8 cellular contexts compared by ENCODE assay signal in genomic region chr20:43666376-43667328, GRCh38. TPM values are rescaled to one million over a fixed set of nuclear protein-coding genes. Genes with fewer than 3 reads are reported as not detected.
A peak's percentile ranks its signal among the peaks of the same experiment; 100 is the strongest.
DNase-seq lines count a peak whose midpoint lies in the region; ATAC-seq, FAIRE-seq and TF ChIP-seq lines count a peak whose summit lies in the region.

Gene MYBL2, plus strand, starts transcription at chr20:43667114. Its CDS starts 170 bp downstream, at chr20:43667284.

- peak within 1 kb of the TSS; percentile 85 to 90 for H3K4me3 Mint-ChIP-seq in activated T-cell treated with anti-CD3 and anti-CD28 coated beads, Interleukin-2, amount 50 U/mL, for 72 hours

- H3K27me3 ChIP-seq in Peyer's patch (peaks cover 0 to 9% of the 10 kb centered on the region in 2 donors), pancreas (no peaks in the 10 kb centered on the region)

- H3K4me1 ChIP-seq in Peyer's patch (peaks cover 6 to 30% (median 7%) of the 10 kb centered on the region in 4 donors), pancreas (peaks cover 0 to 9% (median 8%) of the 10 kb centered on the region in 3 donors)

- TF ChIP-seq POLR2A in Peyer's patch (IDR thresholded peaks at IDR 0.05), result no peak

- H3K9me3 ChIP-seq in Peyer's patch (no peaks in the 10 kb centered on the region), pancreas (no peaks in the 10 kb centered on the region)

- no peak for TF ChIP-seq CTCF in Peyer's patch (IDR thresholded peaks at IDR 0.05)
- no peak for TF ChIP-seq CTCF in fibroblast of the aortic adventitia (IDR thresholded peaks at IDR 0.05; ENCODE audit: insufficient read depth, low read length)
- TF ChIP-seq CTCF in pancreas (IDR thresholded peaks at IDR 0.05), result no peak

- WGBS in pancreas, 2 donors, result 9 to 12% methylated on average over 78 to 90 of the region's 90 CpGs

- peaks cover 19% of the 10 kb centered on the region for H3K27me3 Mint-ChIP-seq in activated T-cell treated with anti-CD3 and anti-CD28 coated beads, Interleukin-2, amount 50 U/mL, for 72 hours (ENCODE audit: low read depth)

- intact Hi-C loops in pancreas (cut with DNase I), result no loop called here

- DNase-seq in DMS114 treated with DMSO at 0.1 percent for 48 hours (lab: John Stamatoyannopoulos, UW; ENCODE audit: unreplicated experiment) (peak; percentile 25), HTR-8/SVneo (ENCODE audit: insufficient read length, low spot score) (peak; percentile 96), Peyer's patch (peak; percentile 69 to 85 (median 79)), fibroblast of the aortic adventitia (ENCODE audit: low read depth) (peak; percentile 30), pancreas (peak; percentile 35 to 89 (median 70)), occipital lobe (lab: John Stamatoyannopoulos, UW) (no peak)
- DNase-seq in activated T-cell treated with anti-CD3 and anti-CD28 coated beads, Interleukin-2, amount 50 U/mL, for 72 hours, result peak; percentile 81

- H3K27ac Mint-ChIP-seq in activated T-cell treated with anti-CD3 and anti-CD28 coated beads, Interleukin-2, amount 50 U/mL, for 72 hours, result no peak within 1 kb of the TSS

- peaks cover 20% of the 10 kb centered on the region for H3K4me1 Mint-ChIP-seq in activated T-cell treated with anti-CD3 and anti-CD28 coated beads, Interleukin-2, amount 50 U/mL, for 72 hours (ENCODE audit: low read depth)

- peaks cover 3% of the 10 kb centered on the region in 2 donors for H3K36me3 Mint-ChIP-seq in activated T-cell treated with anti-CD3 and anti-CD28 coated beads, Interleukin-2, amount 50 U/mL, for 72 hours (ENCODE audit: insufficient read depth in 2 of 2)

- H3K4me3 ChIP-seq in Peyer's patch (peak within 1 kb of the TSS; percentile 39 to 72 (median 50)), fibroblast of the aortic adventitia (ENCODE audit: low read depth, low read length) (peak within 1 kb of the TSS; percentile 56), pancreas (peak within 1 kb of the TSS; percentile 17 to 54 (median 38))

- H3K36me3 ChIP-seq in Peyer's patch (no peaks in the 10 kb centered on the region), pancreas (no peaks in the 10 kb centered on the region)

- peak; percentile 64 for ATAC-seq in GM21367 (IDR thresholded peaks at IDR 0.05; ENCODE audit: unreplicated experiment)
- ATAC-seq in activated T-cell treated with anti-CD3 and anti-CD28 coated beads, Interleukin-2, amount 50 U/mL, for 72 hours (replicated peaks in 1 of 2), result peak; percentile 97
- peak; percentile 96 to 99 (median 98) for ATAC-seq in pancreas

- no peaks in the 10 kb centered on the region for H3K9me3 Mint-ChIP-seq in activated T-cell treated with anti-CD3 and anti-CD28 coated beads, Interleukin-2, amount 50 U/mL, for 72 hours

- FAIRE-seq in HTR-8/SVneo (lab: Jason Lieb, UNC) (peak; percentile 76), pancreas (lab: Jason Lieb, UNC) (no peak)

- H3K27ac ChIP-seq in Peyer's patch (peak within 1 kb of the TSS in 2 of 4 donors; percentile 42 to 75), pancreas (no peak within 1 kb of the TSS)

RNA-seq across cellular contexts. Expression of gene MYBL2, which starts in this region (rescaled TPM):
- total RNA-seq in Peyer's patch, result 10 to 100 TPM in 1 of 4 donors, 1 to 10 TPM in 3; 1.5 to 27.2 (median 2.6) TPM
- total RNA-seq in activated T-cell treated with anti-CD3 and anti-CD28 coated beads, Interleukin-2, amount 50 U/mL, for 72 hours, result 10 to 100 TPM; 76.9 to 87.7 TPM
- 1.6 and 17.8 TPM in 2 replicates for total RNA-seq in fibroblast of the aortic adventitia (ENCODE audit: low replicate concordance)
- 1 to 10 TPM; 4.7 to 8.0 (median 5.7) TPM for total RNA-seq in pancreas
- 10 to 100 TPM in 1 of 2 donors, 1 to 10 TPM in 1; 4.7 to 14.5 TPM for polyA plus RNA-seq in pancreas
- 0.47 TPM for total RNA-seq in occipital lobe
